Comparison of ENCODE assay signal across 28 cellular contexts in the genomic region with DNA sequence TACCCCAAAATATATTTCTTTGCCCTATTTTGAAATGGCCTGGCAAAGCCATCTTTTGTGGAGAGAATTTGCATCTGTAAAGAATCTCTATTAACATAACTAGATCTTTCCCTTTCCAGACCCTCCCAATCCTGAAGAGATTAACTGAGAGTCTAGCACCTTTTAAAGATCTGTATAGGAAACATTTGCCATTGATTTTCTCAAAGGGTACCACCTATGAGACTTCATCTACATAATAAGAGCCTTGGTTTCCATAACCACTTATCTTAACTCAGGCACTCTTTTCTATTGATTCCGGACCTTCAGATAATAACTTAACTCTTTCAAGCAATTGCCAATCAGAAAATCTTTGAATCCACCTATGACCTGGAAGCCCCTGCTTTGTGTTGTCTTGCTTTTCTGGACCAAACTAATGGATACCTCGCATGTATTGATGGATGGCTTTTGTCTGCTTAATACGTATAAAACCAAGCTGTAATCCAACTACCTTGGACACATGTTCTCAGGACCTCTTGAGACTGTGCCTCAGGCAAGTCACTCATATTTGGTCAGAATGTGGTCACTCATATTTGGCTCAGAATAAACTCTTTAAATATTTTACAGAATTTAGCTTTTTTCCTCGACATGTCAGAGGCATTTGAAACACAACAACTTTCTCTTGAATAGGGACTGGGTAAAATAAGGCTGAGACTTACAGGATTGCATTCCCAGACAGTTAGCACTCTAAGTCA. TPM values are rescaled to one million over a fixed set of nuclear protein-coding genes. Genes with fewer than 3 reads are reported as not detected.
"Had no signal": no experiment of that assay in that cellular context is flagged by ENCODE, and none has a peak within 500 bp of the region (broad histone marks: within the 10 kb centered on the region; RNA-seq: fewer than 3 reads in every experiment).

No MANE protein-coding gene starts in this region.

- H3K9me3 ChIP-seq: esophagus squamous epithelium, gastroesophageal sphincter, vagina had no signal

- H3K27ac ChIP-seq: esophagus squamous epithelium, gastroesophageal sphincter, vagina had no signal

- H3K4me1 ChIP-seq: esophagus squamous epithelium, gastroesophageal sphincter, vagina had no signal

- H3K4me3 Mint-ChIP-seq: brain; naive thymus-derived CD4-positive, alpha-beta T cell; neural crest cell; stimulated activated naive B cell treated with anti-CD40 and anti-IgM and Interleukin-4, amounts not matched to agents 10 μg/mL and 1 μg/mL and 100 μg/mL, for 72 hours had no signal

- H3K4me3 ChIP-seq: esophagus squamous epithelium, gastroesophageal sphincter, vagina had no signal

- H3K27me3 ChIP-seq: esophagus squamous epithelium, gastroesophageal sphincter, vagina had no signal

- H3K36me3 ChIP-seq: esophagus squamous epithelium, gastroesophageal sphincter, vagina had no signal

- H3K4me1 Mint-ChIP-seq: brain; naive thymus-derived CD4-positive, alpha-beta T cell; neural crest cell; stimulated activated naive B cell treated with anti-CD40 and anti-IgM and Interleukin-4, amounts not matched to agents 10 μg/mL and 1 μg/mL and 100 μg/mL, for 72 hours had no signal

- H3K36me3 Mint-ChIP-seq: brain had no signal

- H3K27ac Mint-ChIP-seq: brain; naive thymus-derived CD4-positive, alpha-beta T cell; stimulated activated naive B cell treated with anti-CD40 and anti-IgM and Interleukin-4, amounts not matched to agents 10 μg/mL and 1 μg/mL and 100 μg/mL, for 72 hours had no signal

- H3K27me3 Mint-ChIP-seq: brain had no signal

- FAIRE-seq: endothelial cell of umbilical vein, keratinocyte had no signal

- ATAC-seq: gastroesophageal sphincter; left colon; naive thymus-derived CD4-positive, alpha-beta T cell; sciatic nerve; stimulated activated naive B cell treated with anti-CD40 and anti-IgM and Interleukin-4, amounts not matched to agents 10 μg/mL and 1 μg/mL and 100 μg/mL, for 72 hours had no signal

- DNase-seq: activated CD8-positive, alpha-beta memory T cell treated with anti-CD3 and anti-CD28 coated beads, Interleukin-2, amount 50 U/mL, for 48 hours; activated naive CD4-positive, alpha-beta T cell treated with Interleukin-2 at 50 U/mL for 16 hours; activated T-cell treated with anti-CD3 and anti-CD28 coated beads, Interleukin-2, amount 50 U/mL, for 48 hours; amygdala; caudate nucleus; effector memory CD4-positive, alpha-beta T cell; esophagus squamous epithelium; head of caudate nucleus; left colon; naive thymus-derived CD4-positive, alpha-beta T cell; occipital lobe; stimulated activated CD4-positive, alpha-beta T cell treated with anti-CD3 and anti-CD28 coated beads, Interleukin-2, amount 100 ng/mL, for 48 hours; stimulated activated CD8-positive, alpha-beta memory T cell treated with anti-CD3 and anti-CD28 coated beads, Interleukin-4, amount 100 ng/mL, for 48 hours; stimulated activated naive B cell treated with anti-CD40 and anti-IgM and Interleukin-4, amounts not matched to agents 10 μg/mL and 1 μg/mL and 100 μg/mL, for 72 hours; T-helper 9 cell; trophoblast cell had no signal

RNA-seq across cellular contexts. Expression of a gene that starts 31.4 kb away (rescaled TPM):
- total RNA-seq: activated CD8-positive, alpha-beta memory T cell treated with anti-CD3 and anti-CD28 coated beads for 36 hours; dermis microvascular lymphatic vessel endothelial cell; endothelial cell of umbilical vein; esophagus squamous epithelium; left colon; lower leg skin; mesenteric fat pad; naive thymus-derived CD4-positive, alpha-beta T cell; neural crest cell; sciatic nerve; T-helper 1 cell treated with Interleukin-12 subunit alpha and Interleukin-12 subunit beta and Interleukin-4 antibody, amounts not matched to agents 30 ng/mL and 1 ng/mL, for 36 hours; vagina had no signal
- polyA plus RNA-seq: endothelial cell of umbilical vein; keratinocyte; naive thymus-derived CD4-positive, alpha-beta T cell had no signal
